19 cellular contexts compared by ENCODE assay signal in genomic region chr11:25733777-25734176, GRCh38.
DNase-seq lines count a peak whose midpoint lies in the region; ATAC-seq and TF ChIP-seq lines count a peak whose summit lies in the region.
"Had no signal": no experiment of that assay in that cellular context is flagged by ENCODE, and none has a peak within 500 bp of the region (broad histone marks: within the 10 kb centered on the region; RNA-seq: fewer than 3 reads in every experiment).

No MANE protein-coding gene starts in this region.

- no peak overlapping the region for H3K9ac ChIP-seq in OCI-LY3 (ENCODE audit: low read length)

- H3K9me3 Mint-ChIP-seq in osteocyte (ENCODE audit: unreplicated experiment): peaks cover 8% of the 10 kb centered on the region

- no peak overlapping the region for H2AFZ ChIP-seq in OCI-LY3 (ENCODE audit: low read depth, low read length)

- no peak overlapping the region for H3K4me3 Mint-ChIP-seq in osteocyte (ENCODE audit: unreplicated experiment)
- H3K4me3 Mint-ChIP-seq: activated CD4-positive, alpha-beta T cell treated with anti-CD3 and anti-CD28 coated beads, Interleukin-2, amount 10 ng/mL, durations not matched to agents 7 days and 5 days; activated naive CD8-positive, alpha-beta T cell treated with anti-CD3 and anti-CD28 coated beads, Interleukin-2, amount 10 ng/mL, durations not matched to agents 7 days and 5 days; activated T-cell treated with anti-CD3 and anti-CD28 coated beads, Interleukin-2, amount 50 U/mL, for 24 hours; CD8-positive, alpha-beta memory T cell; central memory CD8-positive, alpha-beta T cell had no signal

- no peaks in the 10 kb centered on the region for H3K36me3 ChIP-seq in OCI-LY3 (replicated peaks; ENCODE audit: low read depth, low read length)

- DNase-seq in DMS53 (lab: John Stamatoyannopoulos, UW) (peak; percentile 41), DMS53 treated with DMSO at 0.1 percent for 48 hours (lab: John Stamatoyannopoulos, UW; ENCODE audit: unreplicated experiment) (no peak), epithelial cell of proximal tubule (ENCODE audit: low read depth) (no peak), osteocyte (ENCODE audit: extremely low spot score, unreplicated experiment) (no peak), iPS-NIHi7 (ENCODE audit: extremely low spot score) (no peak)
- DNase-seq: activated CD4-positive, alpha-beta T cell treated with anti-CD3 and anti-CD28 coated beads, Interleukin-2, amount 10 ng/mL, durations not matched to agents 7 days and 5 days; activated naive CD8-positive, alpha-beta T cell treated with anti-CD3 and anti-CD28 coated beads, Interleukin-2, amount 10 ng/mL, durations not matched to agents 7 days and 5 days; activated T-cell treated with anti-CD3 and anti-CD28 coated beads, Interleukin-2, amount 50 U/mL, for 24 hours; CD8-positive, alpha-beta memory T cell; NCI-H2081 treated with DMSO at 0.1 percent for 48 hours; NCI-H69; psoas muscle; Right ventricle myocardium superior; stimulated activated CD4-positive, alpha-beta T cell treated with anti-CD3 and anti-CD28 coated beads, Interleukin-15, amount 100 ng/mL, for 24 hours; T-helper 9 cell had no signal

- H3K27ac Mint-ChIP-seq in osteocyte (ENCODE audit: unreplicated experiment): no peak overlapping the region
- H3K27ac Mint-ChIP-seq: activated CD4-positive, alpha-beta T cell treated with anti-CD3 and anti-CD28 coated beads, Interleukin-2, amount 10 ng/mL, durations not matched to agents 7 days and 5 days; activated naive CD8-positive, alpha-beta T cell treated with anti-CD3 and anti-CD28 coated beads, Interleukin-2, amount 10 ng/mL, durations not matched to agents 7 days and 5 days; activated T-cell treated with anti-CD3 and anti-CD28 coated beads, Interleukin-2, amount 50 U/mL, for 24 hours; CD8-positive, alpha-beta memory T cell had no signal

- ATAC-seq in HG02759 (IDR thresholded peaks at IDR 0.05; ENCODE audit: unreplicated experiment) (no peak), HG03460 (IDR thresholded peaks at IDR 0.05; ENCODE audit: unreplicated experiment) (no peak)
- ATAC-seq: psoas muscle had no signal

- no peak overlapping the region for H3K4me3 ChIP-seq in OCI-LY3 (ENCODE audit: low read length)
- H3K4me3 ChIP-seq in epithelial cell of proximal tubule (ENCODE audit: low read depth, low read length): no peak overlapping the region
- H3K4me3 ChIP-seq: psoas muscle had no signal

- peaks cover 5% of the 10 kb centered on the region for H3K27me3 Mint-ChIP-seq in osteocyte (ENCODE audit: unreplicated experiment)
- H3K27me3 Mint-ChIP-seq: activated CD4-positive, alpha-beta T cell treated with anti-CD3 and anti-CD28 coated beads, Interleukin-2, amount 10 ng/mL, durations not matched to agents 7 days and 5 days; activated naive CD8-positive, alpha-beta T cell treated with anti-CD3 and anti-CD28 coated beads, Interleukin-2, amount 10 ng/mL, durations not matched to agents 7 days and 5 days; activated T-cell treated with anti-CD3 and anti-CD28 coated beads, Interleukin-2, amount 50 U/mL, for 24 hours; CD8-positive, alpha-beta memory T cell; central memory CD8-positive, alpha-beta T cell had no signal

- H3K4me1 ChIP-seq in OCI-LY3 (ENCODE audit: low read length): no peaks in the 10 kb centered on the region
- H3K4me1 ChIP-seq: psoas muscle had no signal

- H3K4me1 Mint-ChIP-seq in osteocyte (ENCODE audit: unreplicated experiment): no peaks in the 10 kb centered on the region
- H3K4me1 Mint-ChIP-seq: activated CD4-positive, alpha-beta T cell treated with anti-CD3 and anti-CD28 coated beads, Interleukin-2, amount 10 ng/mL, durations not matched to agents 7 days and 5 days; activated naive CD8-positive, alpha-beta T cell treated with anti-CD3 and anti-CD28 coated beads, Interleukin-2, amount 10 ng/mL, durations not matched to agents 7 days and 5 days; CD8-positive, alpha-beta memory T cell; central memory CD8-positive, alpha-beta T cell had no signal

- no peaks in the 10 kb centered on the region for H4K20me1 ChIP-seq in OCI-LY3 (ENCODE audit: insufficient read depth, low read length)

- no peaks in the 10 kb centered on the region for H3K9me3 ChIP-seq in OCI-LY3 (ENCODE audit: insufficient read depth, low read length)
- H3K9me3 ChIP-seq: psoas muscle had no signal

- H3K27ac ChIP-seq in OCI-LY3 (ENCODE audit: low read length): no peak overlapping the region
- H3K27ac ChIP-seq: psoas muscle had no signal

- H3K36me3 Mint-ChIP-seq in osteocyte (ENCODE audit: unreplicated experiment): no peaks in the 10 kb centered on the region
- H3K36me3 Mint-ChIP-seq: activated naive CD8-positive, alpha-beta T cell treated with anti-CD3 and anti-CD28 coated beads, Interleukin-2, amount 10 ng/mL, durations not matched to agents 7 days and 5 days; CD8-positive, alpha-beta memory T cell had no signal

- no peak overlapping the region for H3K4me2 ChIP-seq in OCI-LY3 (ENCODE audit: low read length)

- H3K27me3 ChIP-seq in OCI-LY3 (ENCODE audit: low read depth, low read length): no peaks in the 10 kb centered on the region

- peak; percentile 28; the same call in 1 of the 2 replicates for TF ChIP-seq CTCF in OCI-LY3 (IDR thresholded peaks at IDR 0.05; ENCODE audit: low read depth, low read length)
- peak; percentile 46 for TF ChIP-seq CTCF in epithelial cell of proximal tubule (conservative IDR thresholded peaks at IDR 0.05; ENCODE audit: low read depth, low read length)
- peak; percentile 46 for TF ChIP-seq CTCF in osteocyte (IDR thresholded peaks at IDR 0.05)

- no peaks in the 10 kb centered on the region for H3K79me2 ChIP-seq in OCI-LY3 (ENCODE audit: low read length)
